10 cellular contexts compared by ENCODE assay signal in genomic region chr11:115996125-115996807, GRCh38.
DNase-seq lines count a peak whose midpoint lies in the region; ATAC-seq lines count a peak whose summit lies in the region.
"Had no signal": no experiment of that assay in that cellular context is flagged by ENCODE, and none has a peak within 500 bp of the region (broad histone marks: within the 10 kb centered on the region; RNA-seq: fewer than 3 reads in every experiment).

No MANE protein-coding gene starts in this region.

- peak; percentile 96 for ATAC-seq in GM18870 (IDR thresholded peaks at IDR 0.05; ENCODE audit: unreplicated experiment)
- peak; percentile 99 for ATAC-seq in GM21529 (IDR thresholded peaks at IDR 0.05; ENCODE audit: unreplicated experiment)
- ATAC-seq in HG03095 (IDR thresholded peaks at IDR 0.05; ENCODE audit: unreplicated experiment) = peak; percentile 99
- no peak for ATAC-seq in stimulated activated naive CD8-positive, alpha-beta T cell treated with anti-CD3 and anti-CD28 coated beads, Interleukin-15, Interleukin-2, amounts not matched to agents 100 U/mL and 50 U/mL, for 24 hours
- ATAC-seq: Right ventricle myocardium inferior had no signal

- peak; percentile 42 for DNase-seq in RPMI8226
- DNase-seq in stimulated activated naive CD8-positive, alpha-beta T cell treated with anti-CD3 and anti-CD28 coated beads, Interleukin-15, Interleukin-2, amounts not matched to agents 100 U/mL and 50 U/mL, for 24 hours = no peak
- DNase-seq in HK-2 (ENCODE audit: unreplicated experiment) = no peak
- DNase-seq in DMS53 (lab: John Stamatoyannopoulos, UW) = no peak
- no peak for DNase-seq in hepatic stellate cell (ENCODE audit: low spot score)
- DNase-seq: NCI-H2171 had no signal
